ENCODE assay signal across 26 cellular contexts in the genomic region with DNA sequence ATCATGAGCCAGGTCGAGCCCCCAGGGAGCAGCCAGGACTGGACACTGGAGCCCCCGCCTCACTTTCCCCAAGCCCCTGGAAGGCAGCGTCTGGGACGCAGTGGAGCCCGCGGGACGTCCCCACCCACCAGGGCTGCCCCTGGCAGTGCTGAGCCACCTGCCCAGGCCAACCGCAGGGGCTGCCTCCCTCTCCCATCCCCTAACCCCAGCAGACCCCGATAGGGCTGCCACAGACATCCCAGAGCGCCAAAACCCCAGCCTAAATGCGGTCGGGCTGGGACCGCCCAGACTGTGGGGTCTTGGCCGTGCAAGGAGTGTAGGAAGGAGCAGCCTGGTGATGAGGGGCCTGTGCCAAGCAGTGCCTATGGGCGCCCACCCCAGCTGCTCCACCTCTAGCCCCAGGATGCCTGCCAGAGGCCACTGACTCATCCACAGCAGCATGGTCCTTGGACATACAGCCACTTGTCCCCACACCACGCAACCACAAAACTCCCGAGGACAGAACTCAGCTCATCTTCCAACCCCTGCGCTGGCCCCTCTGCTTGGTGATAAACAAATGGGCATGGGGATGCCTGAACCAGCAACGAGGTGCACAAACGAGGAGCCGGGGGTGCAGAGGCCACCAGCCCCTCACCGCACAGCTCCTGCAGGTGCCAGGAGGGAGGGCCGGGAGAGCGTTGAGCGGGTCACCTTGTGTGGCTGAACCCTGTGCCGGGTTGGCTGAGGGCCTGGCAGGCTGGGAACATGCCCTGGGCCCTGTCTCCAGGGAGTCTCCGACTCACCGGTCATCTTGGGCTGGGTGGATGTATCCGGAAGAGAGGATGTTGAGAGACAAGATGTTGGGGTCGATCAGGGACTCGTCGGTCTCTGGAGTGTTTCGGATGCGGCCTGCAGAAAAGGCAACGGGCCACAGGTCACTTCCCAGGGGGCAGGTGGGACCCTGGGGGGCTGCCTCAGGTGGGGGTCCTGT. TPM values are rescaled to one million over a fixed set of nuclear protein-coding genes. Genes with fewer than 3 reads are reported as not detected.
DNase-seq lines count a peak whose midpoint lies in the region; ATAC-seq, FAIRE-seq and TF ChIP-seq lines count a peak whose summit lies in the region.
"Had no signal": no experiment of that assay in that cellular context is flagged by ENCODE, and none has a peak within 500 bp of the region (broad histone marks: within the 10 kb centered on the region; RNA-seq: fewer than 3 reads in every experiment).

No MANE protein-coding gene starts in this region.

- no peaks in the 10 kb centered on the region for H3K36me3 Mint-ChIP-seq in nephron progenitor cell (ENCODE audit: low read depth)
- H3K36me3 Mint-ChIP-seq: CD14-positive monocyte; CD8-positive, alpha-beta memory T cell had no signal

- peaks cover 2% of the 10 kb centered on the region for H3K79me1 ChIP-seq in trophoblast cell (ENCODE audit: low read length)

- no peak overlapping the region for H3K23ac ChIP-seq in trophoblast cell (ENCODE audit: low read length)

- H3K4me3 ChIP-seq in MG63 (no peak overlapping the region), trophoblast cell (ENCODE audit: low read depth, low read length) (no peak overlapping the region)
- no peak overlapping the region for H3K4me3 ChIP-seq in effector memory CD4-positive, alpha-beta T cell (ENCODE audit: insufficient read depth, low read depth, low read length, poor library complexity, severe bottlenecking)
- H3K4me3 ChIP-seq: A549; BLaER1 treated with 17β-estradiol and CSF1 and Interleukin-3, amounts not matched to agents 10 nM and 100 nM; GM12878; GM23248 had no signal

- no peak overlapping the region for H2BK120ac ChIP-seq in trophoblast cell (ENCODE audit: insufficient read depth, low read length, poor library complexity)

- H3K9me3 Mint-ChIP-seq in nephron progenitor cell: no peaks in the 10 kb centered on the region
- H3K9me3 Mint-ChIP-seq: CD4-positive, alpha-beta T cell; CD8-positive, alpha-beta memory T cell had no signal

- WGBS in trophoblast cell (ENCODE audit: extremely low coverage, insufficient coverage, insufficient read length): no CpG with 5 or more reads among the region's 35 CpGs

- no peak overlapping the region for H3K4me3 Mint-ChIP-seq in nephron progenitor cell
- H3K4me3 Mint-ChIP-seq: CD14-positive monocyte; CD4-positive, alpha-beta T cell; CD8-positive, alpha-beta memory T cell had no signal

- H2BK12ac ChIP-seq in trophoblast cell (ENCODE audit: low read length): no peak overlapping the region

- no peak overlapping the region for H2AFZ ChIP-seq in trophoblast cell (ENCODE audit: insufficient read depth, low read length, poor library complexity)
- H2AFZ ChIP-seq: GM23248 had no signal

- no peak overlapping the region for H3K4me2 ChIP-seq in trophoblast cell (ENCODE audit: low read length)
- H3K4me2 ChIP-seq: A549; BLaER1 treated with 17β-estradiol and CSF1 and Interleukin-3, amounts not matched to agents 10 nM and 100 nM had no signal

- no peak overlapping the region for H4K12ac ChIP-seq in trophoblast cell (ENCODE audit: low read depth, low read length)

- peak overlapping the region; percentile 11 for H4K91ac ChIP-seq in trophoblast cell (ENCODE audit: low read depth, low read length)

- H3K9me3 ChIP-seq in MG63: no peaks in the 10 kb centered on the region
- H3K9me3 ChIP-seq in trophoblast cell (ENCODE audit: insufficient read depth, low read depth, low read length): no peaks in the 10 kb centered on the region
- no peaks in the 10 kb centered on the region for H3K9me3 ChIP-seq in effector memory CD4-positive, alpha-beta T cell (ENCODE audit: control insufficient read depth, low read length)
- H3K9me3 ChIP-seq: A549; BE2C; BLaER1 treated with 17β-estradiol and CSF1 and Interleukin-3, amounts not matched to agents 10 nM and 100 nM had no signal

- H3K36me3 ChIP-seq in MG63 (no peaks in the 10 kb centered on the region), trophoblast cell (ENCODE audit: control insufficient read depth in 1 of 2, insufficient read depth in 2 of 2, low read length in 2 of 2) (no peaks in the 10 kb centered on the region)
- H3K36me3 ChIP-seq in effector memory CD4-positive, alpha-beta T cell (ENCODE audit: control insufficient read depth, insufficient read depth, low read length): no peaks in the 10 kb centered on the region
- H3K36me3 ChIP-seq: BLaER1 treated with 17β-estradiol and CSF1 and Interleukin-3, amounts not matched to agents 10 nM and 100 nM had no signal

- H3K27me3 Mint-ChIP-seq in nephron progenitor cell (ENCODE audit: low read depth, poor library complexity): no peaks in the 10 kb centered on the region
- H3K27me3 Mint-ChIP-seq: CD4-positive, alpha-beta T cell had no signal

- H3K27ac Mint-ChIP-seq in nephron progenitor cell: peak overlapping the region; percentile 78
- H3K27ac Mint-ChIP-seq: CD14-positive monocyte; CD4-positive, alpha-beta T cell had no signal

- H3K27me3 ChIP-seq in MG63: no peaks in the 10 kb centered on the region
- no peaks in the 10 kb centered on the region for H3K27me3 ChIP-seq in trophoblast cell (ENCODE audit: insufficient read depth, low read length)
- no peaks in the 10 kb centered on the region for H3K27me3 ChIP-seq in effector memory CD4-positive, alpha-beta T cell (replicated peaks; ENCODE audit: control insufficient read depth, insufficient read depth, low read length, poor library complexity, severe bottlenecking)
- H3K27me3 ChIP-seq: BE2C had no signal

- H3K79me2 ChIP-seq in trophoblast cell (ENCODE audit: control insufficient read depth, insufficient read depth, low read length, poor library complexity): no peaks in the 10 kb centered on the region

- no peak overlapping the region for H3K18ac ChIP-seq in trophoblast cell (ENCODE audit: low read length)

- no peak for FAIRE-seq in D721Med (lab: Jason Lieb, UNC)
- FAIRE-seq: A549, G401.6, GM12878, GM19239, H1 had no signal

- no peak overlapping the region for H3K27ac ChIP-seq in trophoblast cell (ENCODE audit: low read depth, low read length)
- H3K27ac ChIP-seq in effector memory CD4-positive, alpha-beta T cell (ENCODE audit: insufficient read depth, low read length, poor library complexity, severe bottlenecking): no peak overlapping the region
- H3K27ac ChIP-seq: A549; BLaER1 treated with 17β-estradiol and CSF1 and Interleukin-3, amounts not matched to agents 10 nM and 100 nM; GM23248 had no signal

- no peak overlapping the region for H3K9ac ChIP-seq in trophoblast cell (ENCODE audit: low read length)
- H3K9ac ChIP-seq: BLaER1 treated with 17β-estradiol and CSF1 and Interleukin-3, amounts not matched to agents 10 nM and 100 nM; GM23248 had no signal

- no peak overlapping the region for H2BK5ac ChIP-seq in trophoblast cell (ENCODE audit: low read depth, low read length, poor library complexity)

- peaks cover 28 to 37% of the 10 kb centered on the region in 2 experiments for H3K4me1 ChIP-seq in trophoblast cell (ENCODE audit: control insufficient read depth in 1 of 2, insufficient read depth in 2 of 2, low read length in 2 of 2)
- no peaks in the 10 kb centered on the region for H3K4me1 ChIP-seq in effector memory CD4-positive, alpha-beta T cell (ENCODE audit: control insufficient read depth, insufficient read depth, low read length, poor library complexity, severe bottlenecking)
- H3K4me1 ChIP-seq: A549 had no signal

- H3K4ac ChIP-seq in trophoblast cell (ENCODE audit: low read depth, low read length): no peak overlapping the region

- no peak overlapping the region for H2AK5ac ChIP-seq in trophoblast cell (ENCODE audit: low read length)

- H3K4me1 Mint-ChIP-seq in nephron progenitor cell: peaks cover 59% of the 10 kb centered on the region
- H3K4me1 Mint-ChIP-seq: CD14-positive monocyte had no signal

- ATAC-seq in HG03521 (IDR thresholded peaks at IDR 0.05; ENCODE audit: unreplicated experiment): no peak
- no peak for ATAC-seq in HG03565 (IDR thresholded peaks at IDR 0.05; ENCODE audit: unreplicated experiment)
- ATAC-seq: A549, GM12878 had no signal

- no peak overlapping the region for H4K8ac ChIP-seq in trophoblast cell (ENCODE audit: low read depth, low read length)

- H3K14ac ChIP-seq in trophoblast cell (ENCODE audit: low read length): no peak overlapping the region

- DNase-seq in D721Med (ENCODE audit: insufficient read length, low spot score) (peak; percentile 19), MG63 (peak; percentile 29), nephron progenitor cell (no peak), trophoblast cell (no peak), mesenteric fat pad (ENCODE audit: low spot score) (no peak)
- DNase-seq in effector memory CD4-positive, alpha-beta T cell: no peak
- DNase-seq: 8988T; ACHN; AML-193; BE2C; CD4-positive, alpha-beta T cell; CD8-positive, alpha-beta memory T cell; DMS53; DND-41; GM23248; H7; HCEC 1CT had no signal

- no peak for TF ChIP-seq CTCF in D721Med (IDR thresholded peaks at IDR 0.05; ENCODE audit: insufficient read depth, missing control alignments)
- TF ChIP-seq CTCF in nephron progenitor cell (IDR thresholded peaks at IDR 0.05): no peak

RNA-seq across cellular contexts. Expression of a gene that starts 44.9 kb away (rescaled TPM):
- total RNA-seq in MG63 (2014; rRNA removed; shearing (Covaris generic); ENCODE audit: low replicate concordance): not detected in 2 replicates
- not detected in 2 replicates for polyA plus RNA-seq in trophoblast cell (2013)
- not detected for total RNA-seq in mesenteric fat pad
- total RNA-seq: CD4-positive, alpha-beta T cell; CD8-positive, alpha-beta memory T cell; GM12878; GM23248; H1; H7 had no signal
- polyA plus RNA-seq: A549; CD14-positive monocyte; CD8-positive, alpha-beta memory T cell; GM12878; GM23248; H1 had no signal

RNA-seq across cellular contexts. Expression of a gene that starts 53.9 kb away (rescaled TPM):
- total RNA-seq in MG63 (2014; rRNA removed; shearing (Covaris generic); ENCODE audit: low replicate concordance): not detected in 2 replicates
- polyA plus RNA-seq in trophoblast cell (2013): not detected in 2 replicates
- not detected for total RNA-seq in mesenteric fat pad
- total RNA-seq: CD4-positive, alpha-beta T cell; CD8-positive, alpha-beta memory T cell; GM12878; GM23248; H1; H7 had no signal
- polyA plus RNA-seq: A549; CD14-positive monocyte; CD8-positive, alpha-beta memory T cell; GM12878; GM23248; H1 had no signal

Comparison
In these comparisons a context has a peak if more than half of its experiments do, and no peak if none do; other contexts are left out.
1. DNase-seq: peak in D721Med (single experiment) and MG63 (single experiment); none in nephron progenitor cell (single experiment), trophoblast cell (0 of 2), effector memory CD4-positive, alpha-beta T cell (0 of 3) and mesenteric fat pad (single experiment).